ENCODE assay signal across 6 cellular contexts in the genomic region with DNA sequence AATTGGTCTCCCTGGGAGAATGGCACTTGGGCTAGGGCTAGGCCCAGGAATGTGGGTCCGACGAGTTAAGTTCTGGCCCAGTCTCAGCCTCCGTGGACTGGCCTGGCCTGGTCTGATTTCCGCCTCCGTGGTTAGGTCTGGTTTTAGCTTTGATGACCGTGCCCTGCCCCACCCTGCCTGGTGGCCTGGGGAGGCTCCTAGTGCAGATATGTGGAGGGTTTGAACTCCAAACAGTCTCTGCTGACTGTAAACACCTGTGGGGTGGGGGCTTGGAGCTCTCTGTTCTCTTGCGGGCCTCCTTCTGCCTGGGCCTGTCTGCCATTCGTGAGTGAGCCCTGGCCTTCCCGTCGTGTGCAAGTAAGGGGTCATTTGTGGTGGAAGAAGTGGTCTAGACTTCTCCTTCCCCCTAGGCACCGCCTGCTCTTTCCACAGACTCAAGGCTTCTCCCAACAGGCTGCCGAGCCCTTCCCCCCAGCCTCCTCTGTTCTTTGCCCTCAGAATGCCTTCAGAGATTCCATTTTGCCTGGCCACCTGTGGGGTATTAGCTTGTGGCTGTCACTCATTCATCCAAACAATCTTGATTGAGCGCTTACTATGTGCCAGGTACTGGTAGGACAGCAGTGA. TPM values are rescaled to one million over a fixed set of nuclear protein-coding genes. Genes with fewer than 3 reads are reported as not detected.
DNase-seq lines count a peak whose midpoint lies in the region; TF ChIP-seq lines count a peak whose summit lies in the region.

No MANE protein-coding gene starts in this region.

- H3K27me3 ChIP-seq in Loucy (ENCODE audit: insufficient read depth, low read length, poor library complexity, severe bottlenecking): no peaks in the 10 kb centered on the region
- H3K27me3 ChIP-seq in duodenal mucosa (ENCODE audit: control insufficient read depth in 1 of 2, insufficient read depth in 2 of 2, low read length in 2 of 2): no peaks in the 10 kb centered on the region

- no peak for TF ChIP-seq CTCF in Loucy (conservative IDR thresholded peaks at IDR 0.05; ENCODE audit: low read length)

- DNase-seq in renal cortical epithelial cell (ENCODE audit: low read depth): peak; percentile 12
- no peak for DNase-seq in NCI-H1048 (lab: John Stamatoyannopoulos, UW)
- no peak for DNase-seq in SHP77 treated with DMSO at 0.1 percent for 48 hours (lab: John Stamatoyannopoulos, UW)
- no peak for DNase-seq in GDM1 (lab: John Stamatoyannopoulos, UW)

- H3F3A ChIP-seq in Loucy (ENCODE audit: low read depth): no peaks in the 10 kb centered on the region

- H3K4me3 ChIP-seq in Loucy (ENCODE audit: low read length, poor library complexity, severe bottlenecking) (peak overlapping the region; percentile 78), duodenal mucosa (ENCODE audit: low read depth in 1 of 2, low read length in 2 of 2) (peak overlapping the region; percentile 86 to 92)

- H2AFZ ChIP-seq in Loucy (ENCODE audit: low read length): no peak overlapping the region

- H3K9ac ChIP-seq in Loucy (ENCODE audit: low read depth, low read length, poor library complexity, severe bottlenecking) (peak overlapping the region; percentile 75), duodenal mucosa (ENCODE audit: low read depth in 1 of 2, low read length in 2 of 2) (peak overlapping the region; percentile 98)

- no peaks in the 10 kb centered on the region for H3K9me2 ChIP-seq in Loucy (replicated peaks; ENCODE audit: low read depth, low read length)

- H3K4me1 ChIP-seq in Loucy (ENCODE audit: insufficient read depth, low read length, poor library complexity, severe bottlenecking) (peaks cover 12% of the 10 kb centered on the region), duodenal mucosa (ENCODE audit: control insufficient read depth in 1 of 2, insufficient read depth in 2 of 2, low read length in 2 of 2) (peaks cover 55 to 62% of the 10 kb centered on the region in 2 donors)

- peak overlapping the region; percentile 94 for H3K4me2 ChIP-seq in Loucy (ENCODE audit: low read depth, low read length, poor library complexity, severe bottlenecking)

- no peaks in the 10 kb centered on the region for H3K9me3 ChIP-seq in Loucy (ENCODE audit: insufficient read depth, low read depth, low read length)
- no peaks in the 10 kb centered on the region for H3K9me3 ChIP-seq in duodenal mucosa (ENCODE audit: control insufficient read depth in 1 of 2, low read length in 2 of 2)

- H4K20me1 ChIP-seq in Loucy (ENCODE audit: insufficient read depth, low read length, poor library complexity, severe bottlenecking): peaks cover 9% of the 10 kb centered on the region

- no peaks in the 10 kb centered on the region for H3K36me3 ChIP-seq in Loucy (ENCODE audit: insufficient read depth, low read length)
- H3K36me3 ChIP-seq in duodenal mucosa (ENCODE audit: control insufficient read depth in 1 of 2, insufficient read depth in 2 of 2, low read length in 2 of 2): peaks cover 0 to 11% of the 10 kb centered on the region in 2 donors

- peak overlapping the region; percentile 98 for H3K27ac ChIP-seq in duodenal mucosa (ENCODE audit: low read depth, low read length)

- peaks cover 47% of the 10 kb centered on the region for H3K79me2 ChIP-seq in Loucy (ENCODE audit: insufficient read depth, low read length)

RNA-seq across cellular contexts. Expression of gene ATP6V0C, which starts 1.5 kb away (rescaled TPM):
- 10.9 and 36.3 TPM in 2 replicates for total RNA-seq in renal cortical epithelial cell

RNA-seq across cellular contexts. Expression of gene AMDHD2, which starts 4.9 kb away (rescaled TPM):
- 24.4 and 31.4 TPM in 2 replicates for total RNA-seq in renal cortical epithelial cell

RNA-seq across cellular contexts. Expression of gene CEMP1, which starts 15.9 kb away (rescaled TPM):
- total RNA-seq in renal cortical epithelial cell: not detected in 2 replicates

RNA-seq across cellular contexts. Expression of gene PDPK1, which starts 22.5 kb away (rescaled TPM):
- 16.0 and 32.9 TPM in 2 replicates for total RNA-seq in renal cortical epithelial cell

RNA-seq across cellular contexts. Expression of gene TBC1D24, which starts 40.4 kb away (rescaled TPM):
- total RNA-seq in renal cortical epithelial cell: 6.3 and 18.3 TPM in 2 replicates
